ENCODE assay signal across 8 cellular contexts in the genomic region with DNA sequence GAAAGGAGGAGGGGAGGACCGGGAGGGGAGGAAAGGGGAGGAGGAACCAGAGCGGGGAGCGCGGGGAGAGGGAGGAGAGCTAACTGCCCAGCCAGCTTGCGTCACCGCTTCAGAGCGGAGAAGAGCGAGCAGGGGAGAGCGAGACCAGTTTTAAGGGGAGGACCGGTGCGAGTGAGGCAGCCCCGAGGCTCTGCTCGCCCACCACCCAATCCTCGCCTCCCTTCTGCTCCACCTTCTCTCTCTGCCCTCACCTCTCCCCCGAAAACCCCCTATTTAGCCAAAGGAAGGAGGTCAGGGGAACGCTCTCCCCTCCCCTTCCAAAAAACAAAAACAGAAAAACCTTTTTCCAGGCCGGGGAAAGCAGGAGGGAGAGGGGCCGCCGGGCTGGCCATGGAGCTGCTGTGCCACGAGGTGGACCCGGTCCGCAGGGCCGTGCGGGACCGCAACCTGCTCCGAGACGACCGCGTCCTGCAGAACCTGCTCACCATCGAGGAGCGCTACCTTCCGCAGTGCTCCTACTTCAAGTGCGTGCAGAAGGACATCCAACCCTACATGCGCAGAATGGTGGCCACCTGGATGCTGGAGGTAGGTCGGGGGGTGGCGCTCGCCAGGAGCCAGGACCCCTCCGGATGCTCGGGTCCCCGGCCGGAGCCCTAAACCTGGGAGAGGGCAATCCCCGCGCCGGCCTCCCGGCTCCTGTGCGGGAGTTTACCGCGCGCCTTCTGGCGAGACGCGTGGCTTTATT. TPM values are rescaled to one million over a fixed set of nuclear protein-coding genes. Genes with fewer than 3 reads are reported as not detected.
DNase-seq lines count a peak whose midpoint lies in the region; ATAC-seq and TF ChIP-seq lines count a peak whose summit lies in the region.

A gene (plus strand): TSS at position 112 of the 745 bp plus-strand sequence. CDS start 279 bp downstream, at position 391.

- H3F3A ChIP-seq in PC-9 (ENCODE audit: insufficient read depth, low read depth) = no peaks in the 10 kb centered on the region

- CTCF ChIA-PET in PC-9 (lab: Charles Lee) = no interaction called here

- in situ Hi-C loops in astrocyte of the cerebellum (cut with HindIII; ENCODE audit: low sequenced_read_pairs) = no loop called here

- DNase-seq in astrocyte of the cerebellum (ENCODE audit: low read depth) (no peak), hepatic stellate cell (ENCODE audit: low spot score) (peak; percentile 79), prostate gland (ENCODE audit: low spot score) (peak; percentile 74), vagina (ENCODE audit: extremely low spot score in 2 of 2) (peak in 1 of 2 donors; percentile 97), PC-9 (no peak)

- peaks cover 4% of the 10 kb centered on the region for H3K27me3 ChIP-seq in prostate gland (replicated peaks; ENCODE audit: insufficient read depth)
- no peaks in the 10 kb centered on the region for H3K27me3 ChIP-seq in vagina
- H3K27me3 ChIP-seq in PC-9 (ENCODE audit: insufficient read depth, low read depth) = peaks cover 81% of the 10 kb centered on the region

- peak within 1 kb of the TSS; percentile 82 to 88 for H3K27ac ChIP-seq in prostate gland
- peak within 1 kb of the TSS; percentile 97 for H3K27ac ChIP-seq in vagina
- H3K27ac ChIP-seq in PC-9 = no peak within 1 kb of the TSS

- TF ChIP-seq POLR2A in prostate gland (IDR thresholded peaks at IDR 0.05) = peak; percentile 88
- TF ChIP-seq POLR2A in vagina (IDR thresholded peaks at IDR 0.05) = peak; percentile 73 to 99

- no peak for TF ChIP-seq CTCF in astrocyte of the cerebellum (IDR thresholded peaks at IDR 0.05; ENCODE audit: low read depth, low read length, missing control alignments)
- TF ChIP-seq CTCF in prostate gland (IDR thresholded peaks at IDR 0.05) = no peak
- no peak for TF ChIP-seq CTCF in vagina (IDR thresholded peaks at IDR 0.05)
- TF ChIP-seq CTCF in PC-9 (conservative IDR thresholded peaks at IDR 0.05) = no peak

- H3K9me3 ChIP-seq in prostate gland = no peaks in the 10 kb centered on the region
- no peaks in the 10 kb centered on the region for H3K9me3 ChIP-seq in vagina
- no peaks in the 10 kb centered on the region for H3K9me3 ChIP-seq in PC-9 (ENCODE audit: insufficient read depth, low read depth)

- H3K4me3 ChIP-seq in GM08714 (ENCODE audit: low read length) (peak within 1 kb of the TSS; percentile 81), astrocyte of the cerebellum (ENCODE audit: low read depth, low read length) (peak within 1 kb of the TSS; percentile 36), prostate gland (peak within 1 kb of the TSS; percentile 45 to 57), vagina (peak within 1 kb of the TSS; percentile 50 to 80), PC-9 (no peak within 1 kb of the TSS)

- H2AFZ ChIP-seq in PC-9 = no peak within 1 kb of the TSS

- H4K20me1 ChIP-seq in PC-9 (ENCODE audit: insufficient read depth) = no peaks in the 10 kb centered on the region

- POLR2A ChIA-PET in PC-9 (lab: Charles Lee; ENCODE audit: unreplicated experiment) = interaction anchor here (0.6 kb wide), 1 partner anchor 67 kb away, joined by 13 read pairs; no protein-coding TSS in a partner anchor

- no peaks in the 10 kb centered on the region for H3K9me2 ChIP-seq in PC-9 (ENCODE audit: insufficient read depth)

- WGBS in prostate gland = under 1% methylated on average over 44 of the region's 52 CpGs

- ATAC-seq in HG02870 (IDR thresholded peaks at IDR 0.05; ENCODE audit: unreplicated experiment) = peak; percentile 28

- intact Hi-C loops in T-helper 1 cell treated with Interleukin-12 subunit alpha and Interleukin-12 subunit beta and Interleukin-4 antibody, amounts not matched to agents 30 ng/mL and 1 ng/mL, for 36 hours (cut with micrococcal nuclease) = loop anchor here (1.0 to 5.0 kb wide), 2 partner anchors 167 to 233 kb away; no protein-coding TSS in a partner anchor
- intact Hi-C loops in prostate gland (cut with DNase I) (loop anchor here (5.0 kb wide), 1 partner anchor 402 kb away; a partner anchor contains a TSS), vagina (cut with DNase I) (no loop called here), PC-9 (cut with micrococcal nuclease; ENCODE audit: unreplicated experiment) (loop anchor here (10.0 kb wide), 3 partner anchors 469 to 1199 kb away; a partner anchor contains a TSS)

- no peaks in the 10 kb centered on the region for H3K36me3 ChIP-seq in prostate gland
- H3K36me3 ChIP-seq in vagina = peaks cover 0 to 7% of the 10 kb centered on the region in 2 donors
- no peaks in the 10 kb centered on the region for H3K36me3 ChIP-seq in PC-9 (ENCODE audit: low read depth)

- no peaks in the 10 kb centered on the region for H3K79me2 ChIP-seq in PC-9 (ENCODE audit: low read depth)

- H3K4me2 ChIP-seq in PC-9 = no peak within 1 kb of the TSS

- BruUV-seq in PC-9 (replicated peaks; lab: Mats Ljungman, UMichigan) = no TSS peak

- no peaks in the 10 kb centered on the region for H3K4me1 ChIP-seq in prostate gland (replicated peaks)
- H3K4me1 ChIP-seq in vagina = peaks cover 68% of the 10 kb centered on the region
- no peaks in the 10 kb centered on the region for H3K4me1 ChIP-seq in PC-9 (replicated peaks; ENCODE audit: insufficient read depth)

RNA-seq across cellular contexts. Expression of the gene that starts here (rescaled TPM):
- 821 and 827 TPM in 2 replicates for total RNA-seq in T-helper 1 cell treated with Interleukin-12 subunit alpha and Interleukin-12 subunit beta and Interleukin-4 antibody, amounts not matched to agents 30 ng/mL and 1 ng/mL, for 36 hours
- 10 to 100 TPM; 31.6 to 46.1 TPM for total RNA-seq in prostate gland
- total RNA-seq in vagina = 57.5 TPM
- total RNA-seq in PC-9 (2021) = 0.09 TPM in 1 of 2 replicates, not detected in the other

Comparison
In these comparisons a context has a peak if more than half of its experiments do, and no peak if none do; other contexts are left out.
1. RNA of the gene that starts here (total RNA-seq): 821 to 827 TPM in T-helper 1 cell treated with Interleukin-12 subunit alpha and Interleukin-12 subunit beta and Interleukin-4 antibody, amounts not matched to agents 30 ng/mL and 1 ng/mL, for 36 hours, 57.5 TPM in vagina (single experiment) and 31.6 to 46.1 TPM in prostate gland; 0.09 TPM in PC-9; every median in the first group is over 10 times any median in the second.
2. RNA of the gene that starts here (total RNA-seq): 821 to 827 TPM in T-helper 1 cell treated with Interleukin-12 subunit alpha and Interleukin-12 subunit beta and Interleukin-4 antibody, amounts not matched to agents 30 ng/mL and 1 ng/mL, for 36 hours; 57.5 TPM in vagina (single experiment) and 31.6 to 46.1 TPM in prostate gland; every median in the first group is over 10 times any median in the second.
3. DNase-seq: peak in hepatic stellate cell (single experiment) and prostate gland (single experiment); none in astrocyte of the cerebellum (single experiment) and PC-9 (0 of 2).